1 cellular context compared by ENCODE assay signal in genomic region chr22:46803031-46803880, GRCh38.
TF ChIP-seq lines count a peak whose summit lies in the region.

No MANE protein-coding gene starts in this region.

TF ChIP-seq in HepG2, 621 proteins besides CTCF, POLR2A, EP300 and RAD21 (continued from another document and continues in another):
- TF ChIP-seq ZBTB4 (CRISPR knock-in tag; IDR thresholded peaks at IDR 0.05; ENCODE audit: borderline replicate concordance) (0 out of 2 replicates have a peak, but pooled peaks have one; percentile 54), ZNF883 (CRISPR knock-in tag; IDR thresholded peaks at IDR 0.05; ENCODE audit: not compliant biosample characterization) (no peak), NFE2L2 (IDR thresholded peaks at IDR 0.05; ENCODE audit: low read length) (no peak), MYNN (CRISPR knock-in tag; IDR thresholded peaks at IDR 0.05; ENCODE audit: low read depth) (no peak), NPAS2 (CRISPR knock-in tag; IDR thresholded peaks at IDR 0.05; ENCODE audit: borderline replicate concordance) (no peak), PCBP2 (optimal IDR thresholded peaks at IDR 0.05; ENCODE audit: low read depth, low read length, poor library complexity, severe bottlenecking) (no peak), THAP9 (CRISPR knock-in tag; IDR thresholded peaks at IDR 0.05; ENCODE audit: borderline replicate concordance) (0 out of 2 replicates have a peak, but pooled peaks have one; percentile 17), ZNF558 (CRISPR knock-in tag; IDR thresholded peaks at IDR 0.05; ENCODE audit: borderline replicate concordance) (no peak), PHF8 (CRISPR knock-in tag; IDR thresholded peaks at IDR 0.05) (peak; percentile 28; the same call in 1 of the 2 replicates), ZNF766 (CRISPR knock-in tag; IDR thresholded peaks at IDR 0.05; ENCODE audit: borderline replicate concordance) (no peak), RARG (CRISPR knock-in tag; IDR thresholded peaks at IDR 0.05; ENCODE audit: low read depth) (no peak), TBX2 (CRISPR knock-in tag; IDR thresholded peaks at IDR 0.05; ENCODE audit: borderline replicate concordance) (no peak; the same call in 1 of the 2 replicates), ZSCAN5A (CRISPR knock-in tag; IDR thresholded peaks at IDR 0.05; ENCODE audit: borderline replicate concordance) (no peak), ELF4 (CRISPR knock-in tag; IDR thresholded peaks at IDR 0.05; ENCODE audit: borderline replicate concordance) (no peak), ZNF264 (CRISPR knock-in tag; IDR thresholded peaks at IDR 0.05) (no peak), ZNF709 (CRISPR knock-in tag; IDR thresholded peaks at IDR 0.05) (no peak), ZNF143 (CRISPR knock-in tag; IDR thresholded peaks at IDR 0.05) (no peak), CCAR2 (optimal IDR thresholded peaks at IDR 0.05; ENCODE audit: low read depth, low read length) (no peak), ZBTB3 (CRISPR knock-in tag; IDR thresholded peaks at IDR 0.05; ENCODE audit: borderline replicate concordance, low read depth) (no peak), SNRNP70 (IDR thresholded peaks at IDR 0.05; ENCODE audit: low read depth, low read length) (no peak), GATAD1 (CRISPR knock-in tag; IDR thresholded peaks at IDR 0.05) (no peak), SYNCRIP (IDR thresholded peaks at IDR 0.05; ENCODE audit: insufficient read depth, low read depth, low read length) (no peak), AKAP8 (CRISPR knock-in tag; IDR thresholded peaks at IDR 0.05) (no peak), HINFP (CRISPR knock-in tag; IDR thresholded peaks at IDR 0.05; ENCODE audit: low read depth) (no peak), ZBTB20 (CRISPR knock-in tag; IDR thresholded peaks at IDR 0.05; ENCODE audit: borderline replicate concordance, low read depth) (no peak), SATB2 (CRISPR knock-in tag; IDR thresholded peaks at IDR 0.05) (no peak), ZNF10 (CRISPR knock-in tag; IDR thresholded peaks at IDR 0.05; ENCODE audit: borderline replicate concordance, low read depth) (no peak), SALL2 (CRISPR knock-in tag; IDR thresholded peaks at IDR 0.05) (0 out of 2 replicates have a peak, but pooled peaks have one; percentile 35), MLX (CRISPR knock-in tag; IDR thresholded peaks at IDR 0.05) (no peak), ZNF687 (CRISPR knock-in tag; IDR thresholded peaks at IDR 0.05) (peak; percentile 84), SIX1 (CRISPR knock-in tag; IDR thresholded peaks at IDR 0.05; ENCODE audit: borderline replicate concordance) (no peak), SP2 (CRISPR knock-in tag; IDR thresholded peaks at IDR 0.05) (no peak), USF2 (IDR thresholded peaks at IDR 0.05; ENCODE audit: low read depth, low read length) (no peak), USF2 (CRISPR knock-in tag; IDR thresholded peaks at IDR 0.05; ENCODE audit: borderline replicate concordance) (no peak)
- TF ChIP-seq, protein P1, sequence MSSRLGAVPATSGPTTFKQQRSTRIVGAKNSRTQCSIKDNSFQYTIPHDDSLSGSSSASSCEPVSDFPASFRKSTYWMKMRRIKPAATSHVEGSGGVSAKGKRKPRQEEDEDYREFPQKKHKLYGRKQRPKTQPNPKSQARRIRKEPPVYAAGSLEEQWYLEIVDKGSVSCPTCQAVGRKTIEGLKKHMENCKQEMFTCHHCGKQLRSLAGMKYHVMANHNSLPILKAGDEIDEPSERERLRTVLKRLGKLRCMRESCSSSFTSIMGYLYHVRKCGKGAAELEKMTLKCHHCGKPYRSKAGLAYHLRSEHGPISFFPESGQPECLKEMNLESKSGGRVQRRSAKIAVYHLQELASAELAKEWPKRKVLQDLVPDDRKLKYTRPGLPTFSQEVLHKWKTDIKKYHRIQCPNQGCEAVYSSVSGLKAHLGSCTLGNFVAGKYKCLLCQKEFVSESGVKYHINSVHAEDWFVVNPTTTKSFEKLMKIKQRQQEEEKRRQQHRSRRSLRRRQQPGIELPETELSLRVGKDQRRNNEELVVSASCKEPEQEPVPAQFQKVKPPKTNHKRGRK (CRISPR knock-in tag; IDR thresholded peaks at IDR 0.05) = no peak
